Comparison of ENCODE assay signal across 9 cellular contexts in the genomic region with DNA sequence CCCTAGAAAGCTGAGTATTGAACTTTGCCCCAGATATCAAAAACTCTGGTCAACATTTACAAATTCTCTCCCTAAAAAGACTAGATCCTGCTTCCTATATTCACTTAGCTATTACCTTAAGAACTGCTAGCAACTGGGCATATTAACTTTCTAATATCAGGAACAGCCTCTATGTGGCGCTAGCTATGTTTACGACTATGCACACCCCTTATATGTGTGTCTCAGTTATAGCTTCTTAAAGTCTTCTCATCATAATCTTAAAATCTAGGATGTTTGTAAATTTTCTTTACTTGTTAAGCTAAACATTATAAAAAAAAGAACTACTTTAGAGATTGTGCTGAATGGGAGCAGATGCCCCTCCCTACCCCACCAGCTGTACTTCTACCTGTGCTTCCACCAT. TPM values are rescaled to one million over a fixed set of nuclear protein-coding genes. Genes with fewer than 3 reads are reported as not detected.
DNase-seq lines count a peak whose midpoint lies in the region; ATAC-seq, FAIRE-seq and TF ChIP-seq lines count a peak whose summit lies in the region.
"Had no signal": no experiment of that assay in that cellular context is flagged by ENCODE, and none has a peak within 500 bp of the region (broad histone marks: within the 10 kb centered on the region; RNA-seq: fewer than 3 reads in every experiment).

No MANE protein-coding gene starts in this region.

- no peaks in the 10 kb centered on the region for H3K9me3 ChIP-seq in CD4-positive, CD25-positive, alpha-beta regulatory T cell (ENCODE audit: control insufficient read depth in 2 of 2, low read length in 2 of 2)
- H3K9me3 ChIP-seq in SK-N-MC (ENCODE audit: low read depth, low read length), result no peaks in the 10 kb centered on the region

- H3K4me3 Mint-ChIP-seq in CD4-positive, CD25-positive, alpha-beta regulatory T cell, result peak overlapping the region; percentile 59 to 99 (median 76)
- H3K4me3 Mint-ChIP-seq: dendritic cell treated with granulocyte-macrophage colony-stimulating factor and Interleukin-4, amounts not matched to agents 40 ng/mL and 50 ng/mL, for 4 days had no signal

- no peaks in the 10 kb centered on the region for H3K27me3 Mint-ChIP-seq in CD4-positive, CD25-positive, alpha-beta regulatory T cell
- H3K27me3 Mint-ChIP-seq: dendritic cell treated with granulocyte-macrophage colony-stimulating factor and Interleukin-4, amounts not matched to agents 40 ng/mL and 50 ng/mL, for 4 days had no signal

- H3K36me3 Mint-ChIP-seq in CD4-positive, CD25-positive, alpha-beta regulatory T cell, result peaks cover 3% of the 10 kb centered on the region

- TF ChIP-seq CTCF in fibroblast of villous mesenchyme (IDR thresholded peaks at IDR 0.05; ENCODE audit: insufficient read depth, low read depth, low read length), result peak; percentile 55

- no peak for ATAC-seq in CD4-positive, CD25-positive, alpha-beta regulatory T cell (ENCODE audit: low read depth in 2 of 2)
- ATAC-seq in HG02981 (IDR thresholded peaks at IDR 0.05; ENCODE audit: unreplicated experiment) (no peak), GM21381 (IDR thresholded peaks at IDR 0.05; ENCODE audit: unreplicated experiment) (no peak)

- peak in 1 of 3 donors; percentile 56 for DNase-seq in CD4-positive, CD25-positive, alpha-beta regulatory T cell
- DNase-seq in HTR-8/SVneo (ENCODE audit: insufficient read length, low spot score) (peak; percentile 41), SK-N-MC (ENCODE audit: low read depth, low spot score) (peak; percentile 52), fibroblast of villous mesenchyme (ENCODE audit: low read depth) (peak; percentile 56), LoVo (ENCODE audit: low spot score) (no peak)
- DNase-seq in activated effector memory CD4-positive, alpha-beta T cell treated with Interleukin-2 at 50 U/mL for 16 hours, result no peak

- H3K4me1 Mint-ChIP-seq in CD4-positive, CD25-positive, alpha-beta regulatory T cell, result peaks cover 31 to 47% (median 40%) of the 10 kb centered on the region in 4 donors

- H3K27me3 ChIP-seq in CD4-positive, CD25-positive, alpha-beta regulatory T cell (ENCODE audit: control insufficient read depth, insufficient read depth, low read length), result no peaks in the 10 kb centered on the region

- no peak overlapping the region for H3K4me3 ChIP-seq in CD4-positive, CD25-positive, alpha-beta regulatory T cell (ENCODE audit: low read depth, low read length)
- H3K4me3 ChIP-seq in SK-N-MC (no peak overlapping the region), fibroblast of villous mesenchyme (ENCODE audit: low read depth, low read length) (no peak overlapping the region)

- H3K27ac ChIP-seq in CD4-positive, CD25-positive, alpha-beta regulatory T cell (ENCODE audit: insufficient read depth, low read length, poor library complexity, severe bottlenecking), result no peak overlapping the region
- H3K27ac ChIP-seq in SK-N-MC, result no peak overlapping the region

- peaks cover 30% of the 10 kb centered on the region for H3K4me1 ChIP-seq in CD4-positive, CD25-positive, alpha-beta regulatory T cell (ENCODE audit: control insufficient read depth, insufficient read depth, low read length, poor library complexity, severe bottlenecking)

- no peak overlapping the region for H3K9ac ChIP-seq in SK-N-MC (ENCODE audit: insufficient read length)

- FAIRE-seq in HTR-8/SVneo (lab: Jason Lieb, UNC), result no peak

- peaks cover 3% of the 10 kb centered on the region for H3K36me3 ChIP-seq in CD4-positive, CD25-positive, alpha-beta regulatory T cell (ENCODE audit: control insufficient read depth, insufficient read depth, low read length)
- peaks cover 13% of the 10 kb centered on the region for H3K36me3 ChIP-seq in SK-N-MC (ENCODE audit: insufficient read depth, low read length)

- H3K9me3 Mint-ChIP-seq in CD4-positive, CD25-positive, alpha-beta regulatory T cell, result peaks cover 0 to 1% (median 0%) of the 10 kb centered on the region in 7 donors
- H3K9me3 Mint-ChIP-seq: dendritic cell treated with granulocyte-macrophage colony-stimulating factor and Interleukin-4, amounts not matched to agents 40 ng/mL and 50 ng/mL, for 4 days had no signal

- H3K27ac Mint-ChIP-seq in CD4-positive, CD25-positive, alpha-beta regulatory T cell, result peak overlapping the region in 2 of 3 donors; percentile 29 to 97
- H3K27ac Mint-ChIP-seq: dendritic cell treated with granulocyte-macrophage colony-stimulating factor and Interleukin-4, amounts not matched to agents 40 ng/mL and 50 ng/mL, for 4 days had no signal

RNA-seq across cellular contexts. Expression of a gene that starts 1.7 kb away (rescaled TPM):
- 32.9 TPM for total RNA-seq in CD4-positive, CD25-positive, alpha-beta regulatory T cell
- polyA plus RNA-seq in CD4-positive, CD25-positive, alpha-beta regulatory T cell, result 10 to 100 TPM; 44.9 to 66.4 (median 50.0) TPM
- total RNA-seq in fibroblast of villous mesenchyme, result 22.9 and 28.5 TPM in 2 replicates

RNA-seq across cellular contexts. Expression of a gene that starts 43.0 kb away (rescaled TPM):
- total RNA-seq in CD4-positive, CD25-positive, alpha-beta regulatory T cell, result not detected
- polyA plus RNA-seq in CD4-positive, CD25-positive, alpha-beta regulatory T cell, result not detected
- not detected in 2 replicates for total RNA-seq in fibroblast of villous mesenchyme

RNA-seq across cellular contexts. Expression of a gene that starts 47.1 kb away (rescaled TPM):
- 51.7 TPM for total RNA-seq in CD4-positive, CD25-positive, alpha-beta regulatory T cell
- 10 to 100 TPM; 61.7 to 90.3 (median 82.2) TPM for polyA plus RNA-seq in CD4-positive, CD25-positive, alpha-beta regulatory T cell
- 31.2 and 38.4 TPM in 2 replicates for total RNA-seq in fibroblast of villous mesenchyme

Comparison
In these comparisons a context has a peak if more than half of its experiments do, and no peak if none do; other contexts are left out.
1. DNase-seq: peak in HTR-8/SVneo (single experiment), SK-N-MC (single experiment) and fibroblast of villous mesenchyme (single experiment); none in activated effector memory CD4-positive, alpha-beta T cell treated with Interleukin-2 at 50 U/mL for 16 hours (single experiment) and LoVo (single experiment).